Comparison of ENCODE assay signal across 1 cellular context in the genomic region with DNA sequence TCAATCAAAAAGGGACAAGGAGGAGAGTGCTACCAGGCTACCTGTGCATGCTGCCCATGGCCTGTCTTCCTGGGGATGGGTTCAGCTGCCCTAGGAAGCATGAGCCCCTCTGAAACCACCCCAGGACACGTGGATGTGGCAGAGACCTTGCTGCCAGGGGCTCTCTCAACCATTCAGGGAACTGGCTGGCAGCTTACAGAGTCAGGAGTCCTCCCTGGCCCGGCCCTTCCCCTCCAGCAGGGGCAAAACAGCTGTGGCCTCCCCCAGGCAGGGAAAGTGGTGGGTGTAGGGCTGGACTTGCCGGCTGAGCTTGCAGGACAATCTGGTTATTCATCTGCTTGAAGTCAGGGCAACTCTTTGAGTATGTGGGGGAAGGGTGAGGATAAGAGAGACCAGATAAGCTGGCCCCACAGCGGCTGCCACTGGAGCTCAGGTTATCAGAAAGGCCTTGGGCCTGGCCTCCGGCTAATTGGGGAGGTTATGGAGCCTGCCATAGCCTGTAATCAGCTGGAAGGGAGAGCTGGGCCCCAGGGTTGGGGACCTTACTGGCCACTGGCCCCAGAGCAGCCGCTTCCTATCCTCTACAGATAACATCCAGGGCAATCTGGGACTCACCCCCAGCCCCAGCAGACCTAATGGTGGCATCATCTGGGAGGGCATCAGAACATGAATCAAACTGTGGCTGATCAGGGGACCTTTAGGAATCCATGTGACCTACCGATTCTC.
TF ChIP-seq lines count a peak whose summit lies in the region.

No MANE protein-coding gene starts in this region.

TF ChIP-seq in HepG2, 621 proteins besides CTCF, POLR2A, EP300 and RAD21 (continued from another document and continues in another):
- TF ChIP-seq PAXIP1 (CRISPR knock-in tag; conservative IDR thresholded peaks at IDR 0.05) (peak; percentile 85), KLF6 (CRISPR knock-in tag; IDR thresholded peaks at IDR 0.05) (no peak), PHF20 (CRISPR knock-in tag; IDR thresholded peaks at IDR 0.05) (0 out of 2 replicates have a peak, but pooled peaks have one; percentile 48), ZBTB26 (CRISPR knock-in tag; IDR thresholded peaks at IDR 0.05; ENCODE audit: borderline replicate concordance) (no peak), ZNF619 (CRISPR knock-in tag; IDR thresholded peaks at IDR 0.05) (no peak), ADNP (CRISPR knock-in tag; IDR thresholded peaks at IDR 0.05) (no peak), CHCHD3 (CRISPR knock-in tag; IDR thresholded peaks at IDR 0.05) (no peak), SALL1 (CRISPR knock-in tag; IDR thresholded peaks at IDR 0.05) (peak; percentile 63), SNAPC2 (CRISPR knock-in tag; IDR thresholded peaks at IDR 0.05) (no peak), ZNF512B (CRISPR knock-in tag; IDR thresholded peaks at IDR 0.05; ENCODE audit: borderline replicate concordance) (0 out of 2 replicates have a peak, but pooled peaks have one; percentile 10), SIN3B (IDR thresholded peaks at IDR 0.05; ENCODE audit: low read length) (no peak), ZNF770 (CRISPR knock-in tag; IDR thresholded peaks at IDR 0.05) (peak; percentile 81), ZBTB7A (CRISPR knock-in tag; IDR thresholded peaks at IDR 0.05) (peak; percentile 58; the same call in 1 of the 2 replicates), ATF2 (CRISPR knock-in tag; IDR thresholded peaks at IDR 0.05) (peak; percentile 85), PRPF4 (IDR thresholded peaks at IDR 0.05; ENCODE audit: low read depth, low read length, poor library complexity, severe bottlenecking) (no peak), ZNF234 (CRISPR knock-in tag; conservative IDR thresholded peaks at IDR 0.05) (no peak), NFKB2 (CRISPR knock-in tag; IDR thresholded peaks at IDR 0.05; ENCODE audit: borderline replicate concordance) (peak; percentile 40; the same call in 1 of the 2 replicates), ZFP36 (IDR thresholded peaks at IDR 0.05; ENCODE audit: borderline replicate concordance, low read depth, low read length, partially characterized antibody) (no peak), STAG1 (CRISPR knock-in tag; IDR thresholded peaks at IDR 0.05) (no peak; the same call in 1 of the 2 replicates), SP4 (CRISPR knock-in tag; IDR thresholded peaks at IDR 0.05) (no peak)
- TF ChIP-seq, protein P1, sequence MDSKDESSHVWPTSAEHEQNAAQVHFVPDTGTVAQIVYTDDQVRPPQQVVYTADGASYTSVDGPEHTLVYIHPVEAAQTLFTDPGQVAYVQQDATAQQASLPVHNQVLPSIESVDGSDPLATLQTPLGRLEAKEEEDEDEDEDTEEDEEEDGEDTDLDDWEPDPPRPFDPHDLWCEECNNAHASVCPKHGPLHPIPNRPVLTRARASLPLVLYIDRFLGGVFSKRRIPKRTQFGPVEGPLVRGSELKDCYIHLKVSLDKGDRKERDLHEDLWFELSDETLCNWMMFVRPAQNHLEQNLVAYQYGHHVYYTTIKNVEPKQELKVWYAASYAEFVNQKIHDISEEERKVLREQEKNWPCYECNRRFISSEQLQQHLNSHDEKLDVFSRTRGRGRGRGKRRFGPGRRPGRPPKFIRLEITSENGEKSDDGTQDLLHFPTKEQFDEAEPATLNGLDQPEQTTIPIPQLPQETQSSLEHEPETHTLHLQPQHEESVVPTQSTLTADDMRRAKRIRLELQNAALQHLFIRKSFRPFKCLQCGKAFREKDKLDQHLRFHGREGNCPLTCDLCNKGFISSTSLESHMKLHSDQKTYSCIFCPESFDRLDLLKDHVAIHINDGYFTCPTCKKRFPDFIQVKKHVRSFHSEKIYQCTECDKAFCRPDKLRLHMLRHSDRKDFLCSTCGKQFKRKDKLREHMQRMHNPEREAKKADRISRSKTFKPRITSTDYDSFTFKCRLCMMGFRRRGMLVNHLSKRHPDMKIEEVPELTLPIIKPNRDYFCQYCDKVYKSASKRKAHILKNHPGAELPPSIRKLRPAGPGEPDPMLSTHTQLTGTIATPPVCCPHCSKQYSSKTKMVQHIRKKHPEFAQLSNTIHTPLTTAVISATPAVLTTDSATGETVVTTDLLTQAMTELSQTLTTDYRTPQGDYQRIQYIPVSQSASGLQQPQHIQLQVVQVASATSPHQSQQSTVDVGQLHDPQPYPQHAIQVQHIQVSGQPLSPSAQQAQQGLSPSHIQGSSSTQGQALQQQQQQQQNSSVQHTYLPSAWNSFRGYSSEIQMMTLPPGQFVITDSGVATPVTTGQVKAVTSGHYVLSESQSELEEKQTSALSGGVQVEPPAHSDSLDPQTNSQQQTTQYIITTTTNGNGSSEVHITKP (CRISPR knock-in tag; IDR thresholded peaks at IDR 0.05; ENCODE audit: low read depth) = 0 out of 2 replicates have a peak, but pooled peaks have one; percentile 56
- TF ChIP-seq, protein P2, sequence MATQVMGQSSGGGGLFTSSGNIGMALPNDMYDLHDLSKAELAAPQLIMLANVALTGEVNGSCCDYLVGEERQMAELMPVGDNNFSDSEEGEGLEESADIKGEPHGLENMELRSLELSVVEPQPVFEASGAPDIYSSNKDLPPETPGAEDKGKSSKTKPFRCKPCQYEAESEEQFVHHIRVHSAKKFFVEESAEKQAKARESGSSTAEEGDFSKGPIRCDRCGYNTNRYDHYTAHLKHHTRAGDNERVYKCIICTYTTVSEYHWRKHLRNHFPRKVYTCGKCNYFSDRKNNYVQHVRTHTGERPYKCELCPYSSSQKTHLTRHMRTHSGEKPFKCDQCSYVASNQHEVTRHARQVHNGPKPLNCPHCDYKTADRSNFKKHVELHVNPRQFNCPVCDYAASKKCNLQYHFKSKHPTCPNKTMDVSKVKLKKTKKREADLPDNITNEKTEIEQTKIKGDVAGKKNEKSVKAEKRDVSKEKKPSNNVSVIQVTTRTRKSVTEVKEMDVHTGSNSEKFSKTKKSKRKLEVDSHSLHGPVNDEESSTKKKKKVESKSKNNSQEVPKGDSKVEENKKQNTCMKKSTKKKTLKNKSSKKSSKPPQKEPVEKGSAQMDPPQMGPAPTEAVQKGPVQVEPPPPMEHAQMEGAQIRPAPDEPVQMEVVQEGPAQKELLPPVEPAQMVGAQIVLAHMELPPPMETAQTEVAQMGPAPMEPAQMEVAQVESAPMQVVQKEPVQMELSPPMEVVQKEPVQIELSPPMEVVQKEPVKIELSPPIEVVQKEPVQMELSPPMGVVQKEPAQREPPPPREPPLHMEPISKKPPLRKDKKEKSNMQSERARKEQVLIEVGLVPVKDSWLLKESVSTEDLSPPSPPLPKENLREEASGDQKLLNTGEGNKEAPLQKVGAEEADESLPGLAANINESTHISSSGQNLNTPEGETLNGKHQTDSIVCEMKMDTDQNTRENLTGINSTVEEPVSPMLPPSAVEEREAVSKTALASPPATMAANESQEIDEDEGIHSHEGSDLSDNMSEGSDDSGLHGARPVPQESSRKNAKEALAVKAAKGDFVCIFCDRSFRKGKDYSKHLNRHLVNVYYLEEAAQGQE (IDR thresholded peaks at IDR 0.05; ENCODE audit: borderline replicate concordance in 1 of 2, low read depth in 1 of 2, low read length in 2 of 2) = no peak
- TF ChIP-seq, protein P3, sequence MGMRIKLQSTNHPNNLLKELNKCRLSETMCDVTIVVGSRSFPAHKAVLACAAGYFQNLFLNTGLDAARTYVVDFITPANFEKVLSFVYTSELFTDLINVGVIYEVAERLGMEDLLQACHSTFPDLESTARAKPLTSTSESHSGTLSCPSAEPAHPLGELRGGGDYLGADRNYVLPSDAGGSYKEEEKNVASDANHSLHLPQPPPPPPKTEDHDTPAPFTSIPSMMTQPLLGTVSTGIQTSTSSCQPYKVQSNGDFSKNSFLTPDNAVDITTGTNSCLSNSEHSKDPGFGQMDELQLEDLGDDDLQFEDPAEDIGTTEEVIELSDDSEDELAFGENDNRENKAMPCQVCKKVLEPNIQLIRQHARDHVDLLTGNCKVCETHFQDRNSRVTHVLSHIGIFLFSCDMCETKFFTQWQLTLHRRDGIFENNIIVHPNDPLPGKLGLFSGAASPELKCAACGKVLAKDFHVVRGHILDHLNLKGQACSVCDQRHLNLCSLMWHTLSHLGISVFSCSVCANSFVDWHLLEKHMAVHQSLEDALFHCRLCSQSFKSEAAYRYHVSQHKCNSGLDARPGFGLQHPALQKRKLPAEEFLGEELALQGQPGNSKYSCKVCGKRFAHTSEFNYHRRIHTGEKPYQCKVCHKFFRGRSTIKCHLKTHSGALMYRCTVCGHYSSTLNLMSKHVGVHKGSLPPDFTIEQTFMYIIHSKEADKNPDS (CRISPR knock-in tag; IDR thresholded peaks at IDR 0.05) = no peak
